In the genomic region with DNA sequence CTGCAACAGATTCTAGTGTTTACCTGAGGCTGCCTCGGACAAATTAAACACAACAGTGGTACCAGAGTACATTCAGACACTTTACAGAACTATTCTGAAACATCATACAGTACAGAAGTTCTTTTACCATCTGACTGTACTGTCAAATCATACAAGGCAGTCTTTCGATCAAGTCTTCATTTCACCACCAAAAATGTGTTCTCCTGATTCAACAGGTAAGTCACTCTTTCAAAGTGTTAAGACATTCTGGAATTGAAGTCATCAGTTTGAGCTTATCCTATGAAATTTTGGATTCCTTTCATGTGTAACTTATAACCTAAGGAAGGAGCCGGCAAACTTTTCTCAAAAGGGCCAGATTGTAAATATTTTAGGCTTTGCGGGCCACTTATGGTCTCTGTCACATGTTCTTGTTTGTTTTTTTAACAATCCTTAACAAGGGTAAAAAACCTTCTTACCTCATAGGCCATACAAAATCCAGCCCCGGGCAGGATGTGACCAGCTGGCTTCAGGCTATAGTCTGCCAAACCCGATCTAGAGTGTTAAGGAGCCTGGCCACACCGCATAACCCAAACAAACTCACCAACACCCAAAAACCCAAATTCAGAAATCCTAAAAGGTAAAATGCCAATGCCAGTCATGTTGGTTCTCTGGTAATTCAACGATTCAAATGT, we compare ENCODE assay signal across 14 cellular contexts.
DNase-seq lines count a peak whose midpoint lies in the region; ATAC-seq and TF ChIP-seq lines count a peak whose summit lies in the region.
"Had no signal": no experiment of that assay in that cellular context is flagged by ENCODE, and none has a peak within 500 bp of the region (broad histone marks: within the 10 kb centered on the region; RNA-seq: fewer than 3 reads in every experiment).

No MANE protein-coding gene starts in this region.

- H3K4me1 ChIP-seq in SJCRH30 (peaks cover 25% of the 10 kb centered on the region), thyroid gland (peaks cover 10 to 15% of the 10 kb centered on the region in 2 donors), gastroesophageal sphincter (no peaks in the 10 kb centered on the region)

- TF ChIP-seq CTCF in thyroid gland (IDR thresholded peaks at IDR 0.05), result no peak
- no peak for TF ChIP-seq CTCF in gastroesophageal sphincter (IDR thresholded peaks at IDR 0.05)

- intact Hi-C loops in thyroid gland (cut with DNase I), result no loop called here

- ATAC-seq in gastroesophageal sphincter, result no peak
- ATAC-seq: A549, HepG2 had no signal

- no peak for TF ChIP-seq EP300 in gastroesophageal sphincter (IDR thresholded peaks at IDR 0.05)

- WGBS in thyroid gland, 2 donors, result 64 to 73% methylated on average over 8 of the region's 8 CpGs
- WGBS in gastroesophageal sphincter (ENCODE audit: low coverage in 1 of 2), 2 donors, result 80 to 95% methylated on average over 5 to 8 of the region's 8 CpGs

- no peaks in the 10 kb centered on the region for H3K27me3 ChIP-seq in MG63
- H3K27me3 ChIP-seq in SJCRH30, result no peaks in the 10 kb centered on the region
- H3K27me3 ChIP-seq in thyroid gland, result no peaks in the 10 kb centered on the region
- H3K27me3 ChIP-seq in gastroesophageal sphincter, result no peaks in the 10 kb centered on the region
- H3K27me3 ChIP-seq: BE2C had no signal

- DNase-seq in H4 (ENCODE audit: low spot score) (peak; percentile 50), MG63 (peak; percentile 57), SJCRH30 (peak; percentile 72 to 76), thyroid gland (peak; percentile 7 to 22), hypothalamus (lab: John Stamatoyannopoulos, UW) (no peak)
- no peak for DNase-seq in activated CD4-positive, alpha-beta T cell treated with anti-CD3 and anti-CD28 coated beads for 48 hours
- DNase-seq: BE2C; CD4-positive, alpha-beta memory T cell; DND-41; H7 had no signal

- H3K36me3 ChIP-seq in MG63 (no peaks in the 10 kb centered on the region), SJCRH30 (no peaks in the 10 kb centered on the region), thyroid gland (no peaks in the 10 kb centered on the region), gastroesophageal sphincter (no peaks in the 10 kb centered on the region)
- H3K36me3 ChIP-seq: BE2C had no signal

- no peak overlapping the region for H3K4me3 ChIP-seq in MG63
- H3K4me3 ChIP-seq in SJCRH30, result no peak overlapping the region
- H3K4me3 ChIP-seq in thyroid gland (replicated peaks in 1 of 3), result no peak overlapping the region
- no peak overlapping the region for H3K4me3 ChIP-seq in gastroesophageal sphincter
- H3K4me3 ChIP-seq: A549 had no signal

- no peak overlapping the region for H3K27ac ChIP-seq in SJCRH30
- no peak overlapping the region for H3K27ac ChIP-seq in thyroid gland
- no peak overlapping the region for H3K27ac ChIP-seq in gastroesophageal sphincter
- H3K27ac ChIP-seq: A549, C4-2B had no signal

- H3K9me3 ChIP-seq in MG63 (no peaks in the 10 kb centered on the region), SJCRH30 (replicated peaks) (no peaks in the 10 kb centered on the region), thyroid gland (no peaks in the 10 kb centered on the region), gastroesophageal sphincter (no peaks in the 10 kb centered on the region)
- H3K9me3 ChIP-seq: A549, BE2C had no signal

- TF ChIP-seq POLR2A in thyroid gland (IDR thresholded peaks at IDR 0.05) (no peak), gastroesophageal sphincter (IDR thresholded peaks at IDR 0.05) (no peak)

Comparison
In these comparisons a context has a peak if more than half of its experiments do, and no peak if none do; other contexts are left out.
1. DNase-seq: peak in H4 (single experiment), MG63 (single experiment), SJCRH30 (2 of 2) and thyroid gland (2 of 2); none in hypothalamus (0 of 51) and activated CD4-positive, alpha-beta T cell treated with anti-CD3 and anti-CD28 coated beads for 48 hours (single experiment).